Comparison of ENCODE assay signal across 10 cellular contexts in the genomic region with DNA sequence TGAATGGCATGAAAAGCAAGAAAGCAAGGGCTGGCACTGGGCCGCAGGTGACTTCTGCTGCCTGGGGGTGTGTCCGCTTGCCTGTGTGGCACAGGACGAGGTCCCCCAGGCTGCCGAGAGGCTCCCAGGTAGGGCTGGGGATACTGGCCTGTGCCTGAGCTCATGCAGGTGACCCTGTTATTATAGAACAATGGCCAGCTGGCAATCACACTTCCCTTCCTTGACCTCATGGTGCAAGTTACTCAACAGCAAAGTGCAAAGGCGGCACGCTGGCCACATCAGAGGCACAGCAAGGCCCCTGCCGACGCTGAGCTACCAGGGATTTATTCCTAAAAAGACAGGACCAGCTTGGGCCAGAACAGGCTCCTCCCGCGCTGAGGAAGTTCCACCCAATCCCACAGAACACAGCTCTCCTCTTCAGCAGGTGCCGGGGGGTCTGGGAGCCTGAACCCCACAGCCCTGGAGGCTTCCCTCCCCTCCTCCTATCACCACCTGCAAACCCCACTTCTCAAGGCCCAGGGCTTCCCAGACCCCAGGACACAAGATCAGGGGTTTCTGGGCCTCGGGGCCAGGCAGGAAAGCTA. TPM values are rescaled to one million over a fixed set of nuclear protein-coding genes. Genes with fewer than 3 reads are reported as not detected.
DNase-seq lines count a peak whose midpoint lies in the region; ATAC-seq and TF ChIP-seq lines count a peak whose summit lies in the region.
"Had no signal": no experiment of that assay in that cellular context is flagged by ENCODE, and none has a peak within 500 bp of the region (broad histone marks: within the 10 kb centered on the region; RNA-seq: fewer than 3 reads in every experiment).

No MANE protein-coding gene starts in this region.

- H3K4me1 ChIP-seq in foreskin keratinocyte: peaks cover 12% of the 10 kb centered on the region

- no peaks in the 10 kb centered on the region for H3K27me3 Mint-ChIP-seq in activated T-cell treated with anti-CD3 and anti-CD28 coated beads, Interleukin-2, amount 50 U/mL, for 24 hours
- no peaks in the 10 kb centered on the region for H3K27me3 Mint-ChIP-seq in T-helper 2 cell treated with Interferon-gamma antibody and Interleukin-4, amounts not matched to agents 5 μg/mL and 100 μg/mL, for 36 hours (ENCODE audit: low read depth)
- no peaks in the 10 kb centered on the region for H3K27me3 Mint-ChIP-seq in stimulated activated naive CD8-positive, alpha-beta T cell treated with anti-CD3 and anti-CD28 coated beads, Interleukin-15, amount 100 ng/mL, for 72 hours

- ATAC-seq in foreskin keratinocyte (no peak), HG03196 (IDR thresholded peaks at IDR 0.05; ENCODE audit: unreplicated experiment) (no peak), HG03280 (IDR thresholded peaks at IDR 0.05; ENCODE audit: unreplicated experiment) (no peak), HG03135 (IDR thresholded peaks at IDR 0.05; ENCODE audit: unreplicated experiment) (no peak)
- ATAC-seq in stimulated activated naive CD8-positive, alpha-beta T cell treated with anti-CD3 and anti-CD28 coated beads, Interleukin-15, amount 100 ng/mL, for 72 hours: no peak

- no peak for DNase-seq in activated T-cell treated with anti-CD3 and anti-CD28 coated beads, Interleukin-2, amount 50 U/mL, for 24 hours
- no peak for DNase-seq in activated T-cell treated with anti-CD3 and anti-CD28 coated beads for 4 hours
- no peak for DNase-seq in T-helper 2 cell treated with Interferon-gamma antibody and Interleukin-4, amounts not matched to agents 5 μg/mL and 100 μg/mL, for 36 hours (ENCODE audit: low spot score)
- DNase-seq in foreskin keratinocyte: no peak
- no peak for DNase-seq in stimulated activated naive CD8-positive, alpha-beta T cell treated with anti-CD3 and anti-CD28 coated beads, Interleukin-15, amount 100 ng/mL, for 72 hours
- DNase-seq: NCI-H2171 treated with DMSO at 0.1 percent for 48 hours had no signal

- H3K27ac Mint-ChIP-seq in activated T-cell treated with anti-CD3 and anti-CD28 coated beads, Interleukin-2, amount 50 U/mL, for 24 hours: peak overlapping the region; percentile 82
- peak overlapping the region; percentile 96 for H3K27ac Mint-ChIP-seq in T-helper 2 cell treated with Interferon-gamma antibody and Interleukin-4, amounts not matched to agents 5 μg/mL and 100 μg/mL, for 36 hours
- H3K27ac Mint-ChIP-seq in stimulated activated naive CD8-positive, alpha-beta T cell treated with anti-CD3 and anti-CD28 coated beads, Interleukin-15, amount 100 ng/mL, for 72 hours: peak overlapping the region in 1 of 2 donors; percentile 59

- peaks cover 69% of the 10 kb centered on the region for H3K36me3 Mint-ChIP-seq in activated T-cell treated with anti-CD3 and anti-CD28 coated beads, Interleukin-2, amount 50 U/mL, for 24 hours (ENCODE audit: low read depth)
- H3K36me3 Mint-ChIP-seq in T-helper 2 cell treated with Interferon-gamma antibody and Interleukin-4, amounts not matched to agents 5 μg/mL and 100 μg/mL, for 36 hours (ENCODE audit: low read depth): peaks cover 26% of the 10 kb centered on the region

- TF ChIP-seq CTCF in foreskin keratinocyte (conservative IDR thresholded peaks at IDR 0.05): no peak

- peak overlapping the region; percentile 92 for H3K27ac ChIP-seq in foreskin keratinocyte

- H3K27me3 ChIP-seq in foreskin keratinocyte: no peaks in the 10 kb centered on the region

- peak overlapping the region; percentile 61 for H3K4me3 Mint-ChIP-seq in activated T-cell treated with anti-CD3 and anti-CD28 coated beads, Interleukin-2, amount 50 U/mL, for 24 hours
- H3K4me3 Mint-ChIP-seq in T-helper 2 cell treated with Interferon-gamma antibody and Interleukin-4, amounts not matched to agents 5 μg/mL and 100 μg/mL, for 36 hours: peak overlapping the region; percentile 86
- H3K4me3 Mint-ChIP-seq in stimulated activated naive CD8-positive, alpha-beta T cell treated with anti-CD3 and anti-CD28 coated beads, Interleukin-15, amount 100 ng/mL, for 72 hours: peak overlapping the region; percentile 68 to 86

- H3K9me3 Mint-ChIP-seq in activated T-cell treated with anti-CD3 and anti-CD28 coated beads, Interleukin-2, amount 50 U/mL, for 24 hours: no peaks in the 10 kb centered on the region
- H3K9me3 Mint-ChIP-seq in T-helper 2 cell treated with Interferon-gamma antibody and Interleukin-4, amounts not matched to agents 5 μg/mL and 100 μg/mL, for 36 hours: no peaks in the 10 kb centered on the region
- H3K9me3 Mint-ChIP-seq in stimulated activated naive CD8-positive, alpha-beta T cell treated with anti-CD3 and anti-CD28 coated beads, Interleukin-15, amount 100 ng/mL, for 72 hours: no peaks in the 10 kb centered on the region

- H3K4me1 Mint-ChIP-seq in activated T-cell treated with anti-CD3 and anti-CD28 coated beads, Interleukin-2, amount 50 U/mL, for 24 hours (ENCODE audit: low read depth): peaks cover 33% of the 10 kb centered on the region
- H3K4me1 Mint-ChIP-seq in T-helper 2 cell treated with Interferon-gamma antibody and Interleukin-4, amounts not matched to agents 5 μg/mL and 100 μg/mL, for 36 hours (ENCODE audit: low read depth): peaks cover 25% of the 10 kb centered on the region
- H3K4me1 Mint-ChIP-seq in stimulated activated naive CD8-positive, alpha-beta T cell treated with anti-CD3 and anti-CD28 coated beads, Interleukin-15, amount 100 ng/mL, for 72 hours: peaks cover 46% of the 10 kb centered on the region

RNA-seq across cellular contexts. Expression of a gene that starts 1.4 kb away (rescaled TPM):
- total RNA-seq in foreskin keratinocyte: 137 and 180 TPM in 2 replicates
- 94.3 and 134 TPM in 2 replicates for polyA plus RNA-seq in foreskin keratinocyte

RNA-seq across cellular contexts. Expression of a gene that starts 30.6 kb away (rescaled TPM):
- 64.9 and 68.1 TPM in 2 replicates for total RNA-seq in foreskin keratinocyte
- polyA plus RNA-seq in foreskin keratinocyte: 84.2 and 88.8 TPM in 2 replicates

RNA-seq across cellular contexts. Expression of a gene that starts 30.6 kb away (rescaled TPM):
- total RNA-seq in foreskin keratinocyte: 42.3 and 50.3 TPM in 2 replicates
- polyA plus RNA-seq in foreskin keratinocyte: 42.9 and 54.1 TPM in 2 replicates

RNA-seq across cellular contexts. Expression of a gene that starts 40.4 kb away (rescaled TPM):
- not detected in 2 replicates for total RNA-seq in foreskin keratinocyte
- not detected in 2 replicates for polyA plus RNA-seq in foreskin keratinocyte

RNA-seq across cellular contexts. Expression of a gene that starts 48.1 kb away (rescaled TPM):
- total RNA-seq in foreskin keratinocyte: not detected in 2 replicates
- not detected in 2 replicates for polyA plus RNA-seq in foreskin keratinocyte
- total RNA-seq: myocyte had no signal
